ENCODE assay signal across 11 cellular contexts in genomic region chr2:218273214-218273907, GRCh38. TPM values are rescaled to one million over a fixed set of nuclear protein-coding genes. Genes with fewer than 3 reads are reported as not detected.
DNase-seq lines count a peak whose midpoint lies in the region; ATAC-seq and TF ChIP-seq lines count a peak whose summit lies in the region.
"Not testable (repeated sequence)": the region's sequence is repeated elsewhere in the genome, so short reads cannot be mapped to it uniquely, and the experiment has no call there.
"Had no signal": no experiment of that assay in that cellular context is flagged by ENCODE, and none has a peak within 500 bp of the region (broad histone marks: within the 10 kb centered on the region; RNA-seq: fewer than 3 reads in every experiment).

No MANE protein-coding gene starts in this region.

- not testable (repeated sequence) for H2AFZ ChIP-seq in OCI-LY7 (ENCODE audit: low read length); hepatocyte

- intact Hi-C loops in OCI-LY7 (cut with micrococcal nuclease; ENCODE audit: unreplicated experiment), result loop anchor here (2.0 to 5.0 kb wide), 4 partner anchors 27 to 374 kb away; partner anchors contain the start of gene CXCR1
- intact Hi-C loops in activated T-helper 1 cell treated with anti-CD3 and anti-CD28 coated beads, Interleukin-12 subunit alpha, Interleukin-12 subunit beta, Interleukin-2, Interleukin-4 antibody, amounts not matched to agents 30 ng/mL and 10 ng/mL and 1 ng/mL, durations not matched to agents 14 hours and 24 hours and 36 hours (cut with micrococcal nuclease), result loop anchor here (2.0 to 5.0 kb wide), 2 partner anchors 49 to 1269 kb away; partner anchors contain the start of genes CHPF and TMEM198

- not testable (repeated sequence) for H4K20me1 ChIP-seq in OCI-LY7 (ENCODE audit: insufficient read depth, low read length); hepatocyte (ENCODE audit: insufficient read depth, poor library complexity, severe bottlenecking)

- not testable (repeated sequence) for DNase-seq in OCI-LY7 (ENCODE audit: low spot score); activated T-helper 1 cell treated with anti-CD3 and anti-CD28 coated beads, Interleukin-12 subunit alpha, Interleukin-12 subunit beta, Interleukin-2, Interleukin-4 antibody, amounts not matched to agents 30 ng/mL and 10 ng/mL and 1 ng/mL, durations not matched to agents 14 hours and 24 hours and 36 hours (ENCODE audit: low spot score); hepatocyte (ENCODE audit: low spot score); naive B cell; tibial nerve (ENCODE audit: low spot score in 2 of 2)

- TF ChIP-seq CTCF in C4-2B (conservative IDR thresholded peaks at IDR 0.05); OCI-LY7 (conservative IDR thresholded peaks at IDR 0.05; ENCODE audit: low read length); hepatocyte (IDR thresholded peaks at IDR 0.05; ENCODE audit: poor library complexity); tibial nerve (IDR thresholded peaks at IDR 0.05): not testable (repeated sequence)

- CTCF ChIA-PET in OCI-LY7 (lab: Charles Lee; ENCODE audit: unreplicated experiment), result interaction anchor here (1.0 to 3.3 kb wide), 5 partner anchors 13 to 83 kb away, joined by 3 to 17 read pairs (median 6); partner anchors contain the start of gene CATIP

- H3K4me1 Mint-ChIP-seq in activated T-helper 1 cell treated with anti-CD3 and anti-CD28 coated beads, Interleukin-12 subunit alpha, Interleukin-12 subunit beta, Interleukin-2, Interleukin-4 antibody, amounts not matched to agents 30 ng/mL and 10 ng/mL and 1 ng/mL, durations not matched to agents 14 hours and 24 hours and 36 hours (ENCODE audit: low read depth), result peaks cover 34% of the 10 kb centered on the region
- H3K4me1 Mint-ChIP-seq in naive B cell, result peaks cover 53 to 89% (median 77%) of the 10 kb centered on the region in 3 donors

- ATAC-seq in naive B cell (ENCODE audit: low read depth in 2 of 2), result not testable (repeated sequence)

- not testable (repeated sequence) for H3K27me3 Mint-ChIP-seq in activated T-helper 1 cell treated with anti-CD3 and anti-CD28 coated beads, Interleukin-12 subunit alpha, Interleukin-12 subunit beta, Interleukin-2, Interleukin-4 antibody, amounts not matched to agents 30 ng/mL and 10 ng/mL and 1 ng/mL, durations not matched to agents 14 hours and 24 hours and 36 hours (ENCODE audit: insufficient read depth); naive B cell

- not testable (repeated sequence) for H3K9me3 ChIP-seq in OCI-LY7 (ENCODE audit: low read length); hepatocyte (ENCODE audit: low read depth); skeletal muscle tissue (ENCODE audit: control insufficient read depth in 3 of 3, low read length in 3 of 3); tibial nerve

- H3K4me2 ChIP-seq in OCI-LY7 (ENCODE audit: low read length), result peak overlapping the region; percentile 86
- H3K4me2 ChIP-seq in hepatocyte, result peak overlapping the region; percentile 51

- H3K36me3 Mint-ChIP-seq in activated T-helper 1 cell treated with anti-CD3 and anti-CD28 coated beads, Interleukin-12 subunit alpha, Interleukin-12 subunit beta, Interleukin-2, Interleukin-4 antibody, amounts not matched to agents 30 ng/mL and 10 ng/mL and 1 ng/mL, durations not matched to agents 14 hours and 24 hours and 36 hours (ENCODE audit: low read depth), result peaks cover 56% of the 10 kb centered on the region
- H3K36me3 Mint-ChIP-seq in naive B cell, result peaks cover 0 to 15% of the 10 kb centered on the region in 2 donors

- not testable (repeated sequence) for H3K9me2 ChIP-seq in OCI-LY7 (ENCODE audit: insufficient read depth, low read length); hepatocyte (replicated peaks; ENCODE audit: insufficient read depth)

- not testable (repeated sequence) for H3K27me3 ChIP-seq in hepatocyte; skeletal muscle tissue (ENCODE audit: control insufficient read depth in 3 of 3, insufficient read depth in 3 of 3, low read length in 3 of 3); tibial nerve

- POLR2A ChIA-PET in OCI-LY7 (lab: Charles Lee), result interaction anchor here (0.7 to 4.2 kb wide), 7 partner anchors 13 to 231 kb away, joined by 3 to 35 read pairs (median 4); no protein-coding TSS in a partner anchor

- H3K36me3 ChIP-seq in OCI-LY7 (ENCODE audit: insufficient read depth, low read length), result peaks cover 56% of the 10 kb centered on the region
- not testable (repeated sequence) for H3K36me3 ChIP-seq in hepatocyte (replicated peaks; ENCODE audit: insufficient read depth, low read depth)
- H3K36me3 ChIP-seq in skeletal muscle tissue (ENCODE audit: control insufficient read depth in 3 of 3, insufficient read depth in 3 of 3, low read length in 3 of 3), result peaks cover 40 to 48% (median 48%) of the 10 kb centered on the region in 3 donors
- H3K36me3 ChIP-seq in tibial nerve, result peaks cover 0 to 49% (median 28%) of the 10 kb centered on the region in 3 donors

- not testable (repeated sequence) for BruUV-seq in OCI-LY7 (replicated peaks; lab: Mats Ljungman, UMichigan)

- not testable (repeated sequence) for H3K4me3 Mint-ChIP-seq in activated T-helper 1 cell treated with anti-CD3 and anti-CD28 coated beads, Interleukin-12 subunit alpha, Interleukin-12 subunit beta, Interleukin-2, Interleukin-4 antibody, amounts not matched to agents 30 ng/mL and 10 ng/mL and 1 ng/mL, durations not matched to agents 14 hours and 24 hours and 36 hours
- peak overlapping the region; percentile 51 to 92 (median 78) for H3K4me3 Mint-ChIP-seq in naive B cell

- peak overlapping the region in 1 of 3 donors; percentile 70 for H3K9ac ChIP-seq in skeletal muscle tissue (ENCODE audit: low read depth in 1 of 3, low read length in 3 of 3)

- H3K4me1 ChIP-seq in OCI-LY7 (ENCODE audit: insufficient read depth, low read length, poor library complexity, severe bottlenecking) (peaks cover 23% of the 10 kb centered on the region), hepatocyte (ENCODE audit: insufficient read depth) (peaks cover 21% of the 10 kb centered on the region), skeletal muscle tissue (ENCODE audit: control insufficient read depth in 3 of 3, insufficient read depth in 3 of 3, low read length in 3 of 3) (peaks cover 43 to 56% (median 51%) of the 10 kb centered on the region in 3 donors), tibial nerve (peaks cover 5 to 64% (median 33%) of the 10 kb centered on the region in 4 donors)

- WGBS in hepatocyte (ENCODE audit: low lambda C conversion rate, missing lambda C conversion rate), result 91% methylated on average over 8 of the region's 8 CpGs
- whole genome bisulfite sequencing in tibial nerve, 2 donors, result 72 to 74% methylated on average over 8 of the region's 8 CpGs

- H3K27ac Mint-ChIP-seq in activated T-helper 1 cell treated with anti-CD3 and anti-CD28 coated beads, Interleukin-12 subunit alpha, Interleukin-12 subunit beta, Interleukin-2, Interleukin-4 antibody, amounts not matched to agents 30 ng/mL and 10 ng/mL and 1 ng/mL, durations not matched to agents 14 hours and 24 hours and 36 hours, result peak overlapping the region; percentile 52
- peak overlapping the region; percentile 77 to 94 (median 94) for H3K27ac Mint-ChIP-seq in naive B cell

- H3K4me3 ChIP-seq in OCI-LY7 (ENCODE audit: low read depth, low read length, poor library complexity, severe bottlenecking), result peak overlapping the region; percentile 3
- H3K4me3 ChIP-seq in hepatocyte; skeletal muscle tissue (ENCODE audit: low read length in 3 of 3); tibial nerve: not testable (repeated sequence)

- TF ChIP-seq EP300 in tibial nerve (IDR thresholded peaks at IDR 0.05), result not testable (repeated sequence)

- H3K9me3 Mint-ChIP-seq in activated T-helper 1 cell treated with anti-CD3 and anti-CD28 coated beads, Interleukin-12 subunit alpha, Interleukin-12 subunit beta, Interleukin-2, Interleukin-4 antibody, amounts not matched to agents 30 ng/mL and 10 ng/mL and 1 ng/mL, durations not matched to agents 14 hours and 24 hours and 36 hours; naive B cell: not testable (repeated sequence)

- TF ChIP-seq POLR2A in tibial nerve (IDR thresholded peaks at IDR 0.05), result not testable (repeated sequence)

- peak overlapping the region; percentile 36; the same call in 1 of the 2 replicates for H3K27ac ChIP-seq in C4-2B
- H3K27ac ChIP-seq in OCI-LY7 (ENCODE audit: low read depth, low read length, poor library complexity, severe bottlenecking), result not testable (repeated sequence)
- H3K27ac ChIP-seq in cingulate gyrus (ENCODE audit: low read depth, low read length), result peak overlapping the region; percentile 72
- peak overlapping the region; percentile 76 for H3K27ac ChIP-seq in hepatocyte
- H3K27ac ChIP-seq in skeletal muscle tissue (ENCODE audit: low read depth, low read length), result peak overlapping the region; percentile 67
- peak overlapping the region; percentile 47 to 95 (median 74) for H3K27ac ChIP-seq in tibial nerve

- H3K79me2 ChIP-seq in OCI-LY7 (ENCODE audit: insufficient read depth, low read depth, low read length) (peaks cover 23% of the 10 kb centered on the region; the same call in 1 of the 2 replicates), hepatocyte (peaks cover 29% of the 10 kb centered on the region)

RNA-seq across cellular contexts. Expression of gene PNKD, which starts 3.0 kb away (rescaled TPM):
- 65.9 and 66.3 TPM in 2 replicates for total RNA-seq in OCI-LY7 (2014; rRNA removed; shearing (Covaris generic))
- total RNA-seq in OCI-LY7 (2022) (62.2 and 74.5 TPM in 2 replicates), hepatocyte (48.7 and 56.3 TPM in 2 replicates), skeletal muscle tissue (39.1 TPM), tibial nerve (10 to 100 TPM; 62.3 to 68.9 (median 63.6) TPM)
- total RNA-seq in activated T-helper 1 cell treated with anti-CD3 and anti-CD28 coated beads, Interleukin-12 subunit alpha, Interleukin-12 subunit beta, Interleukin-2, Interleukin-4 antibody, amounts not matched to agents 30 ng/mL and 10 ng/mL and 1 ng/mL, durations not matched to agents 14 hours and 24 hours and 36 hours, result 18.6 and 20.3 TPM in 2 replicates
- polyA plus RNA-seq in hepatocyte (140 and 145 TPM in 2 replicates), naive B cell (ENCODE audit: low read depth in 6 of 6) (100 to 1,000 TPM in 5 of 6 donors, 10 to 100 TPM in 1; 99.4 to 143 (median 127) TPM)

RNA-seq across cellular contexts. Expression of gene AAMP, which starts 3.4 kb away (rescaled TPM):
- total RNA-seq in OCI-LY7 (2014; rRNA removed; shearing (Covaris generic)), result 97.0 and 136 TPM in 2 replicates
- 59.7 and 68.7 TPM in 2 replicates for total RNA-seq in OCI-LY7 (2022)
- total RNA-seq in activated T-helper 1 cell treated with anti-CD3 and anti-CD28 coated beads, Interleukin-12 subunit alpha, Interleukin-12 subunit beta, Interleukin-2, Interleukin-4 antibody, amounts not matched to agents 30 ng/mL and 10 ng/mL and 1 ng/mL, durations not matched to agents 14 hours and 24 hours and 36 hours, result 88.0 and 90.2 TPM in 2 replicates
- total RNA-seq in hepatocyte, result 104 and 140 TPM in 2 replicates
- polyA plus RNA-seq in hepatocyte, result 166 and 179 TPM in 2 replicates
- polyA plus RNA-seq in naive B cell (ENCODE audit: low read depth in 6 of 6), result 100 to 1,000 TPM in 2 of 6 donors, 10 to 100 TPM in 4; 80.7 to 109 (median 96.4) TPM
- 121 TPM for total RNA-seq in skeletal muscle tissue
- 100 to 1,000 TPM; 111 to 179 (median 143) TPM for total RNA-seq in tibial nerve

RNA-seq across cellular contexts. Expression of gene GPBAR1, which starts 12.5 kb away (rescaled TPM):
- total RNA-seq in OCI-LY7 (2014; rRNA removed; shearing (Covaris generic)), result 0.22 TPM in 1 of 2 replicates, not detected in the other
- 0.40 and 0.44 TPM in 2 replicates for total RNA-seq in OCI-LY7 (2022)
- total RNA-seq in activated T-helper 1 cell treated with anti-CD3 and anti-CD28 coated beads, Interleukin-12 subunit alpha, Interleukin-12 subunit beta, Interleukin-2, Interleukin-4 antibody, amounts not matched to agents 30 ng/mL and 10 ng/mL and 1 ng/mL, durations not matched to agents 14 hours and 24 hours and 36 hours, result 0.54 and 0.78 TPM in 2 replicates
- 6.1 and 10.9 TPM in 2 replicates for total RNA-seq in hepatocyte
- polyA plus RNA-seq in hepatocyte, result 23.4 and 25.6 TPM in 2 replicates
- polyA plus RNA-seq in naive B cell (ENCODE audit: low read depth in 6 of 6), result 1 to 10 TPM in 1 of 6 donors, under 1 TPM in 4, not detected in 1; 0.18 to 1.8 (median 0.33) TPM
- 1.0 TPM for total RNA-seq in skeletal muscle tissue
- total RNA-seq in tibial nerve, result 10 to 100 TPM in 2 of 4 donors, 1 to 10 TPM in 2; 4.6 to 37.8 (median 13.5) TPM
- total RNA-seq: fibroblast of villous mesenchyme, G401 had no signal
- polyA plus RNA-seq: neural cell had no signal

RNA-seq across cellular contexts. Expression of gene TMBIM1, which starts 18.9 kb away (rescaled TPM):
- 18.9 and 30.3 TPM in 2 replicates for total RNA-seq in OCI-LY7 (2014; rRNA removed; shearing (Covaris generic))
- total RNA-seq in OCI-LY7 (2022), result 26.9 and 27.6 TPM in 2 replicates
- total RNA-seq in activated T-helper 1 cell treated with anti-CD3 and anti-CD28 coated beads, Interleukin-12 subunit alpha, Interleukin-12 subunit beta, Interleukin-2, Interleukin-4 antibody, amounts not matched to agents 30 ng/mL and 10 ng/mL and 1 ng/mL, durations not matched to agents 14 hours and 24 hours and 36 hours, result 66.2 and 70.5 TPM in 2 replicates
- total RNA-seq in hepatocyte, result 167 and 224 TPM in 2 replicates
- 265 and 302 TPM in 2 replicates for polyA plus RNA-seq in hepatocyte
- 100 to 1,000 TPM in 4 of 6 donors, 10 to 100 TPM in 2; 72.6 to 137 (median 108) TPM for polyA plus RNA-seq in naive B cell (ENCODE audit: low read depth in 6 of 6)
- 109 TPM for total RNA-seq in skeletal muscle tissue
- total RNA-seq in tibial nerve, result 100 to 1,000 TPM; 183 to 282 (median 202) TPM
- polyA plus RNA-seq: neural cell had no signal

RNA-seq across cellular contexts. Expression of gene ARPC2, which starts 56.4 kb away (rescaled TPM):
- total RNA-seq in OCI-LY7 (2014; rRNA removed; shearing (Covaris generic)), result 257 and 264 TPM in 2 replicates
- 512 and 545 TPM in 2 replicates for total RNA-seq in OCI-LY7 (2022)
- 507 and 509 TPM in 2 replicates for total RNA-seq in activated T-helper 1 cell treated with anti-CD3 and anti-CD28 coated beads, Interleukin-12 subunit alpha, Interleukin-12 subunit beta, Interleukin-2, Interleukin-4 antibody, amounts not matched to agents 30 ng/mL and 10 ng/mL and 1 ng/mL, durations not matched to agents 14 hours and 24 hours and 36 hours
- 310 and 312 TPM in 2 replicates for total RNA-seq in hepatocyte
- polyA plus RNA-seq in hepatocyte, result 436 and 482 TPM in 2 replicates
- polyA plus RNA-seq in naive B cell (ENCODE audit: low read depth in 6 of 6), result 1,000 to 10,000 TPM in 1 of 6 donors, 100 to 1,000 TPM in 5; 672 to 1,268 (median 835) TPM
- total RNA-seq in skeletal muscle tissue, result 172 TPM
- 100 to 1,000 TPM; 193 to 248 (median 222) TPM for total RNA-seq in tibial nerve
